Comparison of ENCODE assay signal across 24 cellular contexts in the genomic region with DNA sequence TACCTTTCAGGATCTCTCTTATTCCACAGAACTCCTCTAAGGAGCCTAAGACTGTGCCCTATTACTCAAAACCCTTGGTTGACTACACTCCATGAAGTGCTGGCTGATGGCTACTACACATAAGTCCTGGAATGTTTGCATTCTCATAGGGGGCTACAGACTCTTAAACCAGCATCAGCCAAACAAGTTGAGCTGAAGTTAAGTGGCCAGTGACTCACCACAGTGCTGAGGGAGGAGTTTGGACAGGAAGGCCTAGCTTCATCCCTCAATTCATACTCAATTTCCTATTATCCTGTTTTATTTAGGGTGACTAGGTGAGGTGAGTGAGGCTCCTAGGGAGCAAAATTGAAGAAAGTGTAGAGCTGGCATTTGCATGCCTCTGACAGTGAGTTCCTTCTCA.
DNase-seq lines count a peak whose midpoint lies in the region; ATAC-seq, FAIRE-seq and TF ChIP-seq lines count a peak whose summit lies in the region.
"Had no signal": no experiment of that assay in that cellular context is flagged by ENCODE, and none has a peak within 500 bp of the region (broad histone marks: within the 10 kb centered on the region; RNA-seq: fewer than 3 reads in every experiment).

No MANE protein-coding gene starts in this region.

- H3K4me1 ChIP-seq in OCI-LY3 (ENCODE audit: low read length) = peaks cover 38% of the 10 kb centered on the region
- no peaks in the 10 kb centered on the region for H3K4me1 ChIP-seq in endothelial cell of umbilical vein (ENCODE audit: control insufficient read depth, extremely low read depth, insufficient read depth, low read length)
- H3K4me1 ChIP-seq in left lung = no peaks in the 10 kb centered on the region
- H3K4me1 ChIP-seq: A549, BE2C, SJSA1 had no signal

- H3K79me2 ChIP-seq in OCI-LY3 (ENCODE audit: low read length) = no peaks in the 10 kb centered on the region
- no peaks in the 10 kb centered on the region for H3K79me2 ChIP-seq in endothelial cell of umbilical vein (ENCODE audit: control insufficient read depth, insufficient read depth, low read length)

- TF ChIP-seq POLR2A in endothelial cell of umbilical vein (IDR thresholded peaks at IDR 0.05; ENCODE audit: low read depth, low read length) = no peak

- ATAC-seq in left lung = peak; percentile 64
- ATAC-seq: A549, HCT116, Panc1 had no signal

- H3K4me3 ChIP-seq in OCI-LY3 (ENCODE audit: low read length) (no peak overlapping the region), endothelial cell of umbilical vein (replicated peaks in 1 of 3; ENCODE audit: insufficient read depth in 1 of 3, low read depth in 1 of 3, low read length in 3 of 3) (no peak overlapping the region), left lung (no peak overlapping the region)
- H3K4me3 ChIP-seq: A549, SJSA1 had no signal

- POLR2A ChIA-PET in endothelial cell of umbilical vein (lab: Charles Lee) = interaction anchor here (0.5 to 0.6 kb wide), 2 partner anchors 194 to 1904 kb away, joined by 3 to 4 read pairs; no protein-coding TSS in a partner anchor

- H3K36me3 ChIP-seq in OCI-LY3 (replicated peaks; ENCODE audit: low read depth, low read length) = peaks cover 1% of the 10 kb centered on the region
- no peaks in the 10 kb centered on the region for H3K36me3 ChIP-seq in endothelial cell of umbilical vein (ENCODE audit: control insufficient read depth in 2 of 2, extremely low read depth in 1 of 2, insufficient read depth in 2 of 2, low read length in 2 of 2)
- H3K36me3 ChIP-seq in left lung = no peaks in the 10 kb centered on the region
- H3K36me3 ChIP-seq: BE2C, SJSA1 had no signal

- intact Hi-C loops in endothelial cell of umbilical vein (cut with micrococcal nuclease) = no loop called here
- intact Hi-C loops in left lung (cut with DNase I) = no loop called here

- CTCF ChIA-PET in endothelial cell of umbilical vein (lab: Charles Lee) = no interaction called here

- no peaks in the 10 kb centered on the region for H3K9me1 ChIP-seq in endothelial cell of umbilical vein (replicated peaks; ENCODE audit: control insufficient read depth, extremely low read depth, insufficient read depth, low read length)

- H3K27me3 ChIP-seq in OCI-LY3 (ENCODE audit: low read depth, low read length) (no peaks in the 10 kb centered on the region), endothelial cell of umbilical vein (ENCODE audit: control insufficient read depth in 2 of 2, insufficient read depth in 2 of 2, low read length in 2 of 2) (no peaks in the 10 kb centered on the region), left lung (no peaks in the 10 kb centered on the region)
- H3K27me3 ChIP-seq: BE2C had no signal

- BruUV-seq in endothelial cell of umbilical vein (replicated peaks; lab: Mats Ljungman, UMichigan) = no TSS peak

- TF ChIP-seq CTCF in OCI-LY3 (IDR thresholded peaks at IDR 0.05; ENCODE audit: low read depth, low read length) = no peak
- no peak for TF ChIP-seq CTCF in endothelial cell of umbilical vein (IDR thresholded peaks at IDR 0.05; ENCODE audit: extremely low read depth in 1 of 2, insufficient read depth in 1 of 2, low read depth in 1 of 2, low read length in 2 of 2)
- TF ChIP-seq CTCF in left lung (IDR thresholded peaks at IDR 0.05) = no peak

- H4K20me1 ChIP-seq in OCI-LY3 (ENCODE audit: insufficient read depth, low read length) (no peaks in the 10 kb centered on the region), endothelial cell of umbilical vein (replicated peaks; ENCODE audit: control insufficient read depth, extremely low read depth, insufficient read depth, low read length) (no peaks in the 10 kb centered on the region)

- dilution Hi-C loops in endothelial cell of umbilical vein (cut with MboI; ENCODE audit: extremely low pct_ligation_motif_present, low sequenced_read_pairs) = no loop called here

- H3K9ac ChIP-seq in OCI-LY3 (ENCODE audit: low read length) (no peak overlapping the region), endothelial cell of umbilical vein (replicated peaks; ENCODE audit: extremely low read depth, insufficient read depth, low read length) (no peak overlapping the region)

- H3K9me3 ChIP-seq in OCI-LY3 (ENCODE audit: insufficient read depth, low read length) = no peaks in the 10 kb centered on the region
- H3K9me3 ChIP-seq in endothelial cell of umbilical vein (replicated peaks; ENCODE audit: control insufficient read depth, insufficient read depth, low read length) = no peaks in the 10 kb centered on the region
- H3K9me3 ChIP-seq in left lung = no peaks in the 10 kb centered on the region
- H3K9me3 ChIP-seq: A549, BE2C, SJSA1 had no signal

- H2AFZ ChIP-seq in OCI-LY3 (ENCODE audit: low read depth, low read length) (0 out of 2 replicates have a peak overlapping the region, but pooled peaks have one; percentile 23), endothelial cell of umbilical vein (ENCODE audit: low read depth, low read length) (no peak overlapping the region)

- DNase-seq in EL = peak; percentile 4
- DNase-seq in endothelial cell of umbilical vein (ENCODE audit: low read depth, low spot score) = no peak
- DNase-seq in left lung = no peak
- DNase-seq in medulla oblongata (ENCODE audit: extremely low spot score) = no peak
- DNase-seq in activated CD4-positive, alpha-beta T cell treated with anti-CD3 and anti-CD28 coated beads, Interleukin-2, amount 50 U/mL, for 1 hour = no peak
- DNase-seq in putamen (ENCODE audit: low spot score) = no peak
- DNase-seq in NCI-H146 treated with DMSO at 0.1 percent for 48 hours (lab: John Stamatoyannopoulos, UW; ENCODE audit: unreplicated experiment) = no peak
- DNase-seq: BE2C; DMS79 treated with DMSO at 0.1 percent for 48 hours; Karpas-422; MM.1S; NCI-H1048; NCI-H1417 treated with DMSO at 0.1 percent for 48 hours; NCI-H187 treated with DMSO at 0.1 percent for 48 hours; NCI-H2107; NCI-H524; NCI-H774; NK-92 treated with Interleukin-12 subunit alpha and Interleukin-12 subunit beta, amount 100 ng/mL, for 24 hours had no signal

- H3K27ac ChIP-seq in OCI-LY3 (ENCODE audit: low read length) (no peak overlapping the region), endothelial cell of umbilical vein (ENCODE audit: insufficient read depth, low read depth, low read length) (no peak overlapping the region), left lung (no peak overlapping the region)
- H3K27ac ChIP-seq: A549, SJSA1 had no signal

- no peak for FAIRE-seq in endothelial cell of umbilical vein (lab: Jason Lieb, UNC)
- FAIRE-seq: A549, H1 had no signal

- H3K4me2 ChIP-seq in OCI-LY3 (ENCODE audit: low read length) (no peak overlapping the region), endothelial cell of umbilical vein (ENCODE audit: insufficient read depth, low read length) (no peak overlapping the region)
- H3K4me2 ChIP-seq: A549 had no signal

TF ChIP-seq in endothelial cell of umbilical vein, 7 proteins besides CTCF, POLR2A, EP300 and RAD21:
- TF ChIP-seq FOS (IDR thresholded peaks at IDR 0.05; ENCODE audit: borderline replicate concordance, insufficient read depth, low read length) (peak; percentile 38), POLR2AphosphoS5 (IDR thresholded peaks at IDR 0.05; ENCODE audit: insufficient read depth, low read depth, low read length) (no peak)
